ENCODE assay signal across 8 cellular contexts in genomic region chr10:100912013-100912608, GRCh38. TPM values are rescaled to one million over a fixed set of nuclear protein-coding genes. Genes with fewer than 3 reads are reported as not detected.
DNase-seq lines count a peak whose midpoint lies in the region; ATAC-seq, FAIRE-seq and TF ChIP-seq lines count a peak whose summit lies in the region.

No MANE protein-coding gene starts in this region.

- no peak for TF ChIP-seq CTCF in C4-2B (conservative IDR thresholded peaks at IDR 0.05)
- no peak for TF ChIP-seq CTCF in GM12878 (IDR thresholded peaks at IDR 0.05 in 2 of 3, conservative IDR thresholded peaks at IDR 0.05 in 1 of 3; ENCODE audit: control insufficient read depth in 2 of 3, extremely low read depth in 1 of 3, insufficient read depth in 1 of 3, low read depth in 3 of 3, low read length in 3 of 3)
- no peak for TF ChIP-seq CTCF in lower lobe of right lung (IDR thresholded peaks at IDR 0.05)

- TF ChIP-seq RAD21 in GM12878 (IDR thresholded peaks at IDR 0.05; ENCODE audit: insufficient read depth, low read depth, low read length): no peak

- peaks cover 28% of the 10 kb centered on the region for H3K79me2 ChIP-seq in GM12878 (ENCODE audit: control insufficient read depth, insufficient read depth, low read length)

- ATAC-seq in HG03575 (IDR thresholded peaks at IDR 0.05; ENCODE audit: extremely low read depth, insufficient number of reproducible peaks, low FRiP score, unreplicated experiment) (peak; percentile 9), GM12878 (no peak), lower lobe of right lung (no peak), aorta (ENCODE audit: low FRiP score) (no peak), GM18909 (IDR thresholded peaks at IDR 0.05; ENCODE audit: poor library complexity, unreplicated experiment) (no peak), HG03469 (IDR thresholded peaks at IDR 0.05; ENCODE audit: unreplicated experiment) (no peak)

- H3K36me3 ChIP-seq in GM12878 (ENCODE audit: control insufficient read depth in 2 of 2, insufficient read depth in 2 of 2, low read length in 1 of 2): peaks cover 0 to 1% of the 10 kb centered on the region in 2 experiments; a peak in 1 of 4 replicates
- peaks cover 20% of the 10 kb centered on the region for H3K36me3 ChIP-seq in lower lobe of right lung
- peaks cover 0 to 2% of the 10 kb centered on the region in 2 donors for H3K36me3 ChIP-seq in aorta (ENCODE audit: control insufficient read depth in 1 of 2, insufficient read depth in 2 of 2, low read length in 1 of 2)

- H2AFZ ChIP-seq in GM12878 (ENCODE audit: control insufficient read depth, low read depth, low read length): peak overlapping the region; percentile 65

- no peak for TF ChIP-seq POLR2A in GM12878 (IDR thresholded peaks at IDR 0.05; ENCODE audit: low read depth, low read length)

- 4% methylated on average over 12 of the region's 12 CpGs for WGBS in GM12878 (ENCODE audit: insufficient coverage, insufficient replicate concordance, low lambda C conversion rate, missing lambda C conversion rate)
- 4 to 5% methylated on average over 12 of the region's 12 CpGs for WGBS in aorta, 2 donors

- no peak for DNase-seq in GM12878 (ENCODE audit: low read depth, low spot score)
- DNase-seq in lower lobe of right lung: no peak
- DNase-seq in aorta: no peak
- DNase-seq in epidermal melanocyte (ENCODE audit: insufficient read length, low spot score): no peak

- H3K9me3 ChIP-seq in GM12878 (replicated peaks; ENCODE audit: control insufficient read depth, insufficient read depth, low read length): no peaks in the 10 kb centered on the region
- H3K9me3 ChIP-seq in lower lobe of right lung: no peaks in the 10 kb centered on the region
- H3K9me3 ChIP-seq in aorta (ENCODE audit: control insufficient read depth, low read length): no peaks in the 10 kb centered on the region

- H3K27ac ChIP-seq in C4-2B (peak overlapping the region; percentile 80), GM12878 (ENCODE audit: control insufficient read depth, insufficient read depth) (peak overlapping the region; percentile 84), lower lobe of right lung (peak overlapping the region; percentile 95), aorta (ENCODE audit: low read depth in 1 of 2, low read length in 2 of 2) (peak overlapping the region; percentile 52 to 96)

- CTCF ChIA-PET in GM12878 (lab: Yijun Ruan, JAX): interaction anchor here (0.9 to 2.9 kb wide), 5 partner anchors 10 to 87 kb away, joined by 3 to 19 read pairs (median 3); partner anchors contain the start of gene LZTS2

- in situ Hi-C loops in GM12878 (cut with MboI): no loop called here

- H3K4me3 ChIP-seq in GM12878 (peak overlapping the region; percentile 92), lower lobe of right lung (peak overlapping the region; percentile 99), aorta (ENCODE audit: low read length in 2 of 2) (peak overlapping the region; percentile 34 to 69)

- H3K9ac ChIP-seq in GM12878 (ENCODE audit: control insufficient read depth, insufficient read depth, low read length): peak overlapping the region; percentile 86

- POLR2A ChIA-PET in GM12878 (lab: Charles Lee): interaction anchor here (1.0 to 1.6 kb wide), 3 partner anchors 16 to 376 kb away, joined by 3 to 9 read pairs (median 3); partner anchors contain the start of gene HIF1AN

- no peak for TF ChIP-seq EP300 in GM12878 (IDR thresholded peaks at IDR 0.05; ENCODE audit: borderline replicate concordance in 1 of 2, control insufficient read depth in 1 of 2, low read depth in 2 of 2, low read length in 2 of 2)

- no peak for FAIRE-seq in GM12878 (lab: Jason Lieb, UNC)

- H4K20me1 ChIP-seq in GM12878 (ENCODE audit: control insufficient read depth, insufficient read depth): no peaks in the 10 kb centered on the region

- no peaks in the 10 kb centered on the region for H3K4me1 ChIP-seq in GM12878 (ENCODE audit: control insufficient read depth, insufficient read depth, low read length)
- peaks cover 32% of the 10 kb centered on the region for H3K4me1 ChIP-seq in lower lobe of right lung
- H3K4me1 ChIP-seq in aorta (ENCODE audit: control insufficient read depth in 1 of 2, insufficient read depth in 2 of 2, low read length in 2 of 2): peaks cover 0 to 4% of the 10 kb centered on the region in 2 donors

- intact Hi-C loops in GM12878 (cut with micrococcal nuclease; ENCODE audit: unreplicated experiment): loop anchor here (5.0 kb wide), 1 partner anchor 85 kb away; the partner anchor contains the start of gene LZTS2
- intact Hi-C loops in lower lobe of right lung (cut with DNase I): no loop called here
- intact Hi-C loops in aorta (cut with DNase I): loop anchor here (5.0 to 10.0 kb wide), 2 partner anchors 120 to 377 kb away; partner anchors contain the start of genes HIF1AN (in 2 of the 2), PDZD7 (in 1 of the 2) and SFXN3 (in 1 of the 2)

- TSS peak; percentile 90 for BruUV-seq in GM12878 (replicated peaks; lab: Mats Ljungman, UMichigan)

- H3K27me3 ChIP-seq in GM12878 (replicated peaks in 1 of 2; ENCODE audit: control insufficient read depth in 2 of 2, insufficient read depth in 2 of 2, low read length in 1 of 2): no peaks in the 10 kb centered on the region
- no peaks in the 10 kb centered on the region for H3K27me3 ChIP-seq in lower lobe of right lung (ENCODE audit: low read depth)
- H3K27me3 ChIP-seq in aorta (ENCODE audit: control insufficient read depth in 1 of 2, insufficient read depth in 2 of 2, low read length in 1 of 2): no peaks in the 10 kb centered on the region

- H3K4me2 ChIP-seq in GM12878 (ENCODE audit: control insufficient read depth, insufficient read depth): peak overlapping the region; percentile 99

- SMC1A ChIA-PET in GM12878 (lab: Charles Lee; ENCODE audit: uncharacterized antibody, unreplicated experiment): interaction anchor here (0.6 to 3.7 kb wide), 5 partner anchors 10 to 573 kb away, joined by 3 to 19 read pairs (median 4); no protein-coding TSS in a partner anchor

- RAD21 ChIA-PET in GM12878 (lab: Charles Lee; ENCODE audit: unreplicated experiment): interaction anchor here (0.9 to 2.0 kb wide), 4 partner anchors 17 to 936 kb away, joined by 3 to 6 read pairs (median 4); no protein-coding TSS in a partner anchor

TF ChIP-seq in GM12878, 131 proteins besides CTCF, POLR2A, EP300 and RAD21 (continues in another document):
- 0 out of 2 replicates have a peak, but pooled peaks have one; percentile 31 for TF ChIP-seq ATF7 (IDR thresholded peaks at IDR 0.05; ENCODE audit: low read depth)
- no peak for TF ChIP-seq NKRF (conservative IDR thresholded peaks at IDR 0.05)
- TF ChIP-seq SMARCA5 (IDR thresholded peaks at IDR 0.05): 0 out of 2 replicates have a peak, but pooled peaks have one; percentile 9

RNA-seq across cellular contexts. Expression of gene SLF2, which starts 0.7 kb away (rescaled TPM):
- 160 and 169 TPM in 2 replicates for total RNA-seq in GM12878 (2013; cell fraction: nucleolus; rRNA removed)
- total RNA-seq in GM12878 (2014; rRNA removed) (17.8 and 20.1 TPM in 2 replicates), GM12878 (2014; rRNA removed; fragmentation: Illumina TruSeq; extraction: Trizol) (25.2 and 26.3 TPM in 2 replicates), GM12878 (2021) (14.9 and 19.6 TPM in 2 replicates), lower lobe of right lung (34.4 TPM), aorta (10 to 100 TPM; 20.3 to 38.3 TPM)
- polyA plus RNA-seq in GM12878 (2011; ENCODE audit: low read depth): 5.7 TPM
- polyA plus RNA-seq in GM12878 (2011; rRNA removed) (18.1 and 26.7 TPM in 2 replicates), GM12878 (2014; fragmentation: Illumina TruSeq; extraction: Trizol) (17.0 and 22.9 TPM in 2 replicates), GM12878 (2014; fragmentation: Nextera tagmentation; extraction: Ambion mirVana) (1 to 10 TPM; 3.0 to 3.1 TPM), GM12878 (2014; rRNA removed) (12.8 and 13.1 TPM in 2 replicates), GM12878 (2016; fragmentation: Nextera tagmentation; extraction: Ambion mirVana) (10 to 100 TPM; 21.3 to 22.0 TPM), aorta (10 to 100 TPM in 1 of 2 donors, 1 to 10 TPM in 1; 5.6 to 13.2 TPM)
- 9.4 and 9.6 TPM in 2 replicates for polyA plus RNA-seq in GM12878 (2011; cell fraction: cytosol; rRNA removed)
- polyA plus RNA-seq in GM12878 (2011; cell fraction: nucleus; rRNA removed): 21.0 and 24.1 TPM in 2 replicates
- polyA plus RNA-seq in GM12878 (2012): 10.3 and 12.5 TPM in 2 replicates
- polyA minus RNA-seq in GM12878 (2011; rRNA and poly(A)+ RNA removed): 20.8 and 21.3 TPM in 2 replicates
- polyA minus RNA-seq in GM12878 (2011; cell fraction: cytosol; rRNA and poly(A)+ RNA removed): 11.4 and 15.2 TPM in 2 replicates
- 58.8 and 97.6 TPM in 2 replicates for polyA minus RNA-seq in GM12878 (2011; cell fraction: nucleus; rRNA and poly(A)+ RNA removed)

RNA-seq across cellular contexts. Expression of gene SEMA4G, which starts 57.2 kb away (rescaled TPM):
- total RNA-seq in GM12878 (2013; cell fraction: nucleolus; rRNA removed): 2.6 and 4.3 TPM in 2 replicates
- total RNA-seq in GM12878 (2014; rRNA removed) (0.05 TPM in 1 of 2 replicates, not detected in the other), GM12878 (2014; rRNA removed; fragmentation: Illumina TruSeq; extraction: Trizol) (not detected in 2 replicates), GM12878 (2021) (0.19 and 0.23 TPM in 2 replicates), lower lobe of right lung (5.1 TPM), aorta (1 to 10 TPM; 1.5 to 4.2 TPM)
- 6.5 TPM for polyA plus RNA-seq in GM12878 (2011; ENCODE audit: low read depth)
- polyA plus RNA-seq in GM12878 (2011; rRNA removed) (0.91 and 2.3 TPM in 2 replicates), GM12878 (2014; fragmentation: Illumina TruSeq; extraction: Trizol) (0.25 and 0.62 TPM in 2 replicates), GM12878 (2014; fragmentation: Nextera tagmentation; extraction: Ambion mirVana) (not detected), GM12878 (2014; rRNA removed) (0.09 and 0.22 TPM in 2 replicates), GM12878 (2016; fragmentation: Nextera tagmentation; extraction: Ambion mirVana) (under 1 TPM; 0.63 to 0.88 TPM), aorta (1 to 10 TPM; 2.1 to 7.5 TPM)
- polyA plus RNA-seq in GM12878 (2011; cell fraction: cytosol; rRNA removed): 2.0 and 2.7 TPM in 2 replicates
- polyA plus RNA-seq in GM12878 (2011; cell fraction: nucleus; rRNA removed): 4.8 and 8.4 TPM in 2 replicates
- polyA plus RNA-seq in GM12878 (2012): 2.2 and 2.3 TPM in 2 replicates
- polyA minus RNA-seq in GM12878 (2011; rRNA and poly(A)+ RNA removed): 2.1 and 2.2 TPM in 2 replicates
- 0.42 and 0.67 TPM in 2 replicates for polyA minus RNA-seq in GM12878 (2011; cell fraction: cytosol; rRNA and poly(A)+ RNA removed)
- 0.60 and 1.9 TPM in 2 replicates for polyA minus RNA-seq in GM12878 (2011; cell fraction: nucleus; rRNA and poly(A)+ RNA removed)
